In the genomic region with DNA sequence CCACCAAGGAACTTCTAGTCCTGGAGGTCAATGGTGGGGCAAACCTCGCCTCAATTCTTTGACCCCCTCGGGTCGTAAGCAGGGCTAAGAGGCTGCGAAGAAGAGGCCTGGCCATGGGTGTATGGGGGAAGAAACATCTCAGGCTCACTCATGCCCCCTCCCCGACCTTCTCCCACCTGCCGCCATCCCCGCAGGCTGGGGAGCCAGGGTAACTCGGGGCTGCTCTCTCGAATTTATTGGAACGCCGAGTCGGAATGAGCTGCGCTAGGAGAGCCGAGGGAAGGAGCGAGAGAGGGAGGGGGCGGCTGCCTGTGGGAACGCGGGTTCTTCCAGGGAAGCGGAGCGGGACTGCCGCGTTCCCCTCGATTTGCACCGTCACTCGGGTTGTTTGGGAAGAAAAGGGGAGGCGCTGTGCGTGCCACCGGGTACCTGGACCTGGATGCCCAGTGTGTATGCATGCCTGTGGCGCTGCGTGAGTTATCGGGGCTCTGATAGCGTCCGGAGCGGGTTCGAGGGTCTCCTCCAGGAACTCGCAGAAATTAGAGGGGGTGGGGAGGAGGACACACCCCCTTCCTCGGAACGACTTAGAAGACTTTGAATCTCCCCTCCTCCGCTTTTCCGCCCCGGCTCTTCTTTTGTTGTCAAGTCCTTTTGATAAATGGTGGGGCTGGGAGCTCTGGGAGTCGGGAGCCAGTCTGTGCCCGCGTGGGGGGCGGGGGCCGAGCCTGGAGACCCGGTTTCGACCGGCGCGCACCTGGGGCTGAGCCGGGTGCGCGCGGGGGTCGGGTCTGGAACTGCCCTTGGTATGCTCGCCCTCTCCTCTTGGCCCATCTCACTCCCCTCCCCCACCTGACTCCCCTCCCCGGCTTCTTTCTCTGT, we compare ENCODE assay signal across 8 cellular contexts. TPM values are rescaled to one million over a fixed set of nuclear protein-coding genes. Genes with fewer than 3 reads are reported as not detected.
DNase-seq lines count a peak whose midpoint lies in the region; ATAC-seq and TF ChIP-seq lines count a peak whose summit lies in the region.

No MANE protein-coding gene starts in this region.

- DNase-seq in COLO668 (lab: John Stamatoyannopoulos, UW; ENCODE audit: unreplicated experiment): peak; percentile 65
- DNase-seq in HT-29 (ENCODE audit: low spot score): peak; percentile 40
- peak; percentile 64 for DNase-seq in WTC11 (ENCODE audit: low spot score)
- peak; percentile 52 for DNase-seq in glutamatergic neuron
- DNase-seq in posterior vena cava (ENCODE audit: low spot score): no peak
- DNase-seq in SKM-1 (lab: John Stamatoyannopoulos, UW; ENCODE audit: unreplicated experiment): no peak

- no peaks in the 10 kb centered on the region for H3K9me3 Mint-ChIP-seq in WTC11
- peaks cover 16% of the 10 kb centered on the region for H3K9me3 Mint-ChIP-seq in glutamatergic neuron (ENCODE audit: unreplicated experiment)

- H3K27ac ChIP-seq in parathyroid adenoma: peak overlapping the region; percentile 68

- peak overlapping the region; percentile 88 for H3K4me3 ChIP-seq in parathyroid adenoma (ENCODE audit: low read depth, low read length)

- no peaks in the 10 kb centered on the region for H3K9me3 ChIP-seq in parathyroid adenoma (ENCODE audit: control insufficient read depth, low read length)

- H3K27me3 Mint-ChIP-seq in WTC11 (ENCODE audit: low read depth) (peaks cover 97% of the 10 kb centered on the region), glutamatergic neuron (ENCODE audit: unreplicated experiment) (peaks cover 25% of the 10 kb centered on the region)

- POLR2A ChIA-PET in WTC11 (lab: Charles Lee): interaction anchor here (0.6 kb wide), 1 partner anchor 683 kb away, joined by 3 read pairs; no protein-coding TSS in a partner anchor

- H3K27ac Mint-ChIP-seq in WTC11: no peak overlapping the region
- peak overlapping the region; percentile 59 for H3K27ac Mint-ChIP-seq in glutamatergic neuron (ENCODE audit: unreplicated experiment)

- H3K27me3 ChIP-seq in parathyroid adenoma (ENCODE audit: control insufficient read depth, insufficient read depth, low read length): no peaks in the 10 kb centered on the region

- intact Hi-C loops in posterior vena cava (cut with DNase I): loop anchor here (5.0 to 10.0 kb wide), 5 partner anchors 251 to 901 kb away; no protein-coding TSS in a partner anchor

- TF ChIP-seq CTCF in WTC11 (IDR thresholded peaks at IDR 0.05) (no peak), glutamatergic neuron (IDR thresholded peaks at IDR 0.05; ENCODE audit: partially characterized antibody, unreplicated experiment) (no peak), parathyroid adenoma (IDR thresholded peaks at IDR 0.05) (no peak)

- H3K4me1 ChIP-seq in parathyroid adenoma: peaks cover 6% of the 10 kb centered on the region

- CTCF ChIA-PET in WTC11 (lab: Charles Lee): interaction anchor here (1.0 to 1.3 kb wide), 2 partner anchors 191 to 633 kb away, joined by 3 to 4 read pairs; no protein-coding TSS in a partner anchor

- H3K4me1 Mint-ChIP-seq in WTC11: peaks cover 45% of the 10 kb centered on the region
- H3K4me1 Mint-ChIP-seq in glutamatergic neuron (ENCODE audit: low read depth, unreplicated experiment): peaks cover 12% of the 10 kb centered on the region

- ATAC-seq in WTC11 (peak; percentile 0; the same call in 1 of the 2 replicates), HG02870 (IDR thresholded peaks at IDR 0.05; ENCODE audit: unreplicated experiment) (no peak)

- no peaks in the 10 kb centered on the region for H3K79me2 ChIP-seq in parathyroid adenoma

- H3K4me3 Mint-ChIP-seq in WTC11 (peak overlapping the region; percentile 70), glutamatergic neuron (ENCODE audit: unreplicated experiment) (peak overlapping the region; percentile 98)

- no peaks in the 10 kb centered on the region; the same call in 1 of the 2 replicates for H3K36me3 Mint-ChIP-seq in WTC11
- H3K36me3 Mint-ChIP-seq in glutamatergic neuron (ENCODE audit: unreplicated experiment): no peaks in the 10 kb centered on the region

- no peaks in the 10 kb centered on the region for H3K36me3 ChIP-seq in parathyroid adenoma (ENCODE audit: control insufficient read depth, insufficient read depth, low read length)

- H3K4me2 ChIP-seq in parathyroid adenoma (ENCODE audit: low read length): peak overlapping the region; percentile 76

- H3K9ac ChIP-seq in parathyroid adenoma: no peak overlapping the region

- peak overlapping the region; percentile 73 for H2AFZ ChIP-seq in parathyroid adenoma

TF ChIP-seq in WTC11, 78 proteins besides CTCF, POLR2A, EP300 and RAD21:
- TF ChIP-seq, protein P1, sequence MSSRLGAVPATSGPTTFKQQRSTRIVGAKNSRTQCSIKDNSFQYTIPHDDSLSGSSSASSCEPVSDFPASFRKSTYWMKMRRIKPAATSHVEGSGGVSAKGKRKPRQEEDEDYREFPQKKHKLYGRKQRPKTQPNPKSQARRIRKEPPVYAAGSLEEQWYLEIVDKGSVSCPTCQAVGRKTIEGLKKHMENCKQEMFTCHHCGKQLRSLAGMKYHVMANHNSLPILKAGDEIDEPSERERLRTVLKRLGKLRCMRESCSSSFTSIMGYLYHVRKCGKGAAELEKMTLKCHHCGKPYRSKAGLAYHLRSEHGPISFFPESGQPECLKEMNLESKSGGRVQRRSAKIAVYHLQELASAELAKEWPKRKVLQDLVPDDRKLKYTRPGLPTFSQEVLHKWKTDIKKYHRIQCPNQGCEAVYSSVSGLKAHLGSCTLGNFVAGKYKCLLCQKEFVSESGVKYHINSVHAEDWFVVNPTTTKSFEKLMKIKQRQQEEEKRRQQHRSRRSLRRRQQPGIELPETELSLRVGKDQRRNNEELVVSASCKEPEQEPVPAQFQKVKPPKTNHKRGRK (CRISPR knock-in tag; IDR thresholded peaks at IDR 0.05; ENCODE audit: borderline replicate concordance): no peak
- TF ChIP-seq, protein P2, sequence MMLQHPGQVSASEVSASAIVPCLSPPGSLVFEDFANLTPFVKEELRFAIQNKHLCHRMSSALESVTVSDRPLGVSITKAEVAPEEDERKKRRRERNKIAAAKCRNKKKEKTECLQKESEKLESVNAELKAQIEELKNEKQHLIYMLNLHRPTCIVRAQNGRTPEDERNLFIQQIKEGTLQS (CRISPR knock-in tag; conservative IDR thresholded peaks at IDR 0.05): no peak
- TF ChIP-seq, protein P3, sequence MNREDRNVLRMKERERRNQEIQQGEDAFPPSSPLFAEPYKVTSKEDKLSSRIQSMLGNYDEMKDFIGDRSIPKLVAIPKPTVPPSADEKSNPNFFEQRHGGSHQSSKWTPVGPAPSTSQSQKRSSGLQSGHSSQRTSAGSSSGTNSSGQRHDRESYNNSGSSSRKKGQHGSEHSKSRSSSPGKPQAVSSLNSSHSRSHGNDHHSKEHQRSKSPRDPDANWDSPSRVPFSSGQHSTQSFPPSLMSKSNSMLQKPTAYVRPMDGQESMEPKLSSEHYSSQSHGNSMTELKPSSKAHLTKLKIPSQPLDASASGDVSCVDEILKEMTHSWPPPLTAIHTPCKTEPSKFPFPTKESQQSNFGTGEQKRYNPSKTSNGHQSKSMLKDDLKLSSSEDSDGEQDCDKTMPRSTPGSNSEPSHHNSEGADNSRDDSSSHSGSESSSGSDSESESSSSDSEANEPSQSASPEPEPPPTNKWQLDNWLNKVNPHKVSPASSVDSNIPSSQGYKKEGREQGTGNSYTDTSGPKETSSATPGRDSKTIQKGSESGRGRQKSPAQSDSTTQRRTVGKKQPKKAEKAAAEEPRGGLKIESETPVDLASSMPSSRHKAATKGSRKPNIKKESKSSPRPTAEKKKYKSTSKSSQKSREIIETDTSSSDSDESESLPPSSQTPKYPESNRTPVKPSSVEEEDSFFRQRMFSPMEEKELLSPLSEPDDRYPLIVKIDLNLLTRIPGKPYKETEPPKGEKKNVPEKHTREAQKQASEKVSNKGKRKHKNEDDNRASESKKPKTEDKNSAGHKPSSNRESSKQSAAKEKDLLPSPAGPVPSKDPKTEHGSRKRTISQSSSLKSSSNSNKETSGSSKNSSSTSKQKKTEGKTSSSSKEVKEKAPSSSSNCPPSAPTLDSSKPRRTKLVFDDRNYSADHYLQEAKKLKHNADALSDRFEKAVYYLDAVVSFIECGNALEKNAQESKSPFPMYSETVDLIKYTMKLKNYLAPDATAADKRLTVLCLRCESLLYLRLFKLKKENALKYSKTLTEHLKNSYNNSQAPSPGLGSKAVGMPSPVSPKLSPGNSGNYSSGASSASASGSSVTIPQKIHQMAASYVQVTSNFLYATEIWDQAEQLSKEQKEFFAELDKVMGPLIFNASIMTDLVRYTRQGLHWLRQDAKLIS (CRISPR knock-in tag; IDR thresholded peaks at IDR 0.05; ENCODE audit: borderline replicate concordance): no peak
- TF ChIP-seq, protein P4, sequence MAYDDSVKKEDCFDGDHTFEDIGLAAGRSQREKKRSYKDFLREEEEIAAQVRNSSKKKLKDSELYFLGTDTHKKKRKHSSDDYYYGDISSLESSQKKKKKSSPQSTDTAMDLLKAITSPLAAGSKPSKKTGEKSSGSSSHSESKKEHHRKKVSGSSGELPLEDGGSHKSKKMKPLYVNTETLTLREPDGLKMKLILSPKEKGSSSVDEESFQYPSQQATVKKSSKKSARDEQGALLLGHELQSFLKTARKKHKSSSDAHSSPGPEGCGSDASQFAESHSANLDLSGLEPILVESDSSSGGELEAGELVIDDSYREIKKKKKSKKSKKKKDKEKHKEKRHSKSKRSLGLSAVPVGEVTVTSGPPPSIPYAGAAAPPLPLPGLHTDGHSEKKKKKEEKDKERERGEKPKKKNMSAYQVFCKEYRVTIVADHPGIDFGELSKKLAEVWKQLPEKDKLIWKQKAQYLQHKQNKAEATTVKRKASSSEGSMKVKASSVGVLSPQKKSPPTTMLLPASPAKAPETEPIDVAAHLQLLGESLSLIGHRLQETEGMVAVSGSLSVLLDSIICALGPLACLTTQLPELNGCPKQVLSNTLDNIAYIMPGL (CRISPR knock-in tag; IDR thresholded peaks at IDR 0.05): no peak
- peak; percentile 18; the same call in 1 of the 2 replicates for TF ChIP-seq ZNF423 (CRISPR knock-in tag; IDR thresholded peaks at IDR 0.05)

RNA-seq across cellular contexts. Expression of a gene that starts 1.8 kb away (rescaled TPM):
- total RNA-seq in HT-29 (2014; rRNA removed; shearing (Covaris generic)): 4.6 and 8.8 TPM in 2 replicates
- 0.25 to 0.39 TPM (median 0.34 TPM) in 3 replicates for total RNA-seq in WTC11 (2021)
- total RNA-seq in glutamatergic neuron (ENCODE audit: unreplicated experiment): 5.6 TPM
- 10 to 100 TPM; 27.9 to 36.0 TPM for total RNA-seq in posterior vena cava

RNA-seq across cellular contexts. Expression of a gene that starts 28.0 kb away (rescaled TPM):
- total RNA-seq in HT-29 (2014; rRNA removed; shearing (Covaris generic)): not detected in 2 replicates
- total RNA-seq in WTC11 (2021) (0.48 to 0.92 TPM (median 0.78 TPM) in 3 replicates), glutamatergic neuron (ENCODE audit: unreplicated experiment) (2.1 TPM), posterior vena cava (10 to 100 TPM; 14.4 to 18.0 TPM)

Comparison
In these comparisons a context has a peak if more than half of its experiments do, and no peak if none do; other contexts are left out.
1. DNase-seq: peak in COLO668 (single experiment), HT-29 (single experiment), WTC11 (single experiment) and glutamatergic neuron (single experiment); none in posterior vena cava (single experiment) and SKM-1 (single experiment).